In genomic region chr6:7922596-7922995, GRCh38 we compare ENCODE assay signal across 22 cellular contexts.
"Had no signal": no experiment of that assay in that cellular context is flagged by ENCODE, and none has a peak within 500 bp of the region (broad histone marks: within the 10 kb centered on the region; RNA-seq: fewer than 3 reads in every experiment).

No MANE protein-coding gene starts in this region.

- H3K36me3 Mint-ChIP-seq: activated CD8-positive, alpha-beta memory T cell treated with anti-CD3 and anti-CD28 coated beads, Interleukin-2, amount 10 ng/mL, durations not matched to agents 7 days and 5 days; activated naive CD8-positive, alpha-beta T cell treated with anti-CD3 and anti-CD28 coated beads for 36 hours had no signal

- H3K27me3 ChIP-seq: sigmoid colon, testis had no signal

- H3K4me3 ChIP-seq: lung, sigmoid colon, testis had no signal

- H3K9me3 ChIP-seq: testis had no signal

- H3K27ac Mint-ChIP-seq: activated CD8-positive, alpha-beta memory T cell treated with anti-CD3 and anti-CD28 coated beads, Interleukin-2, amount 10 ng/mL, durations not matched to agents 7 days and 5 days; activated naive CD8-positive, alpha-beta T cell treated with anti-CD3 and anti-CD28 coated beads for 36 hours; effector memory CD8-positive, alpha-beta T cell; nephron; progenitor cell of endocrine pancreas; stimulated activated naive CD8-positive, alpha-beta T cell treated with anti-CD3 and anti-CD28 coated beads, Interleukin-15, Interleukin-2, amounts not matched to agents 100 ng/mL and 50 ng/mL, for 24 hours; T-helper 2 cell treated with Interferon-gamma antibody and Interleukin-4, amounts not matched to agents 5 μg/mL and 100 μg/mL, for 36 hours had no signal

- H3K36me3 ChIP-seq: sigmoid colon had no signal

- H3K4me1 ChIP-seq: sigmoid colon had no signal

- H3K4me1 Mint-ChIP-seq: activated CD8-positive, alpha-beta memory T cell treated with anti-CD3 and anti-CD28 coated beads, Interleukin-2, amount 10 ng/mL, durations not matched to agents 7 days and 5 days; activated naive CD8-positive, alpha-beta T cell treated with anti-CD3 and anti-CD28 coated beads for 36 hours; nephron had no signal

- ATAC-seq: activated CD4-positive, CD25-positive, alpha-beta regulatory T cell treated with anti-CD3 and anti-CD28 coated beads, Interleukin-2, amount 50 U/mL, for 24 hours; activated CD8-positive, alpha-beta memory T cell treated with anti-CD3 and anti-CD28 coated beads, Interleukin-2, amount 10 ng/mL, durations not matched to agents 7 days and 5 days; activated T-cell treated with anti-CD3 and anti-CD28 coated beads, Interleukin-2, amount 50 U/mL, for 4 hours; effector memory CD8-positive, alpha-beta T cell; left colon had no signal

- H3K27ac ChIP-seq: epithelial cell of prostate, sigmoid colon, testis had no signal

- H3K4me3 Mint-ChIP-seq: activated CD8-positive, alpha-beta memory T cell treated with anti-CD3 and anti-CD28 coated beads, Interleukin-2, amount 10 ng/mL, durations not matched to agents 7 days and 5 days; activated naive CD8-positive, alpha-beta T cell treated with anti-CD3 and anti-CD28 coated beads for 36 hours; activated T-cell treated with anti-CD3 and anti-CD28 coated beads, Interleukin-2, amount 50 U/mL, for 4 hours; effector memory CD8-positive, alpha-beta T cell; nephron; stimulated activated naive CD8-positive, alpha-beta T cell treated with anti-CD3 and anti-CD28 coated beads, Interleukin-15, Interleukin-2, amounts not matched to agents 100 ng/mL and 50 ng/mL, for 24 hours; T-helper 2 cell treated with Interferon-gamma antibody and Interleukin-4, amounts not matched to agents 5 μg/mL and 100 μg/mL, for 36 hours had no signal

- DNase-seq: activated CD4-positive, alpha-beta T cell treated with anti-CD3 and anti-CD28 coated beads, Interleukin-2, amount 50 U/mL, for 48 hours; activated CD8-positive, alpha-beta memory T cell treated with anti-CD3 and anti-CD28 coated beads, Interleukin-2, amount 10 ng/mL, durations not matched to agents 7 days and 5 days; activated gamma-delta T cell treated with Interleukin-2 at 50 U/mL for 16 hours; activated naive CD8-positive, alpha-beta T cell treated with anti-CD3 and anti-CD28 coated beads for 36 hours; activated T-cell treated with anti-CD3 and anti-CD28 coated beads, Interleukin-2, amount 50 U/mL, for 4 hours; anterior cingulate cortex; caudate nucleus; effector memory CD8-positive, alpha-beta T cell; foreskin melanocyte; head of caudate nucleus; left colon; occipital lobe; sigmoid colon; stimulated activated CD4-positive, alpha-beta T cell treated with anti-CD3 and anti-CD28 coated beads, Interleukin-4, amount 100 ng/mL, for 1 hour; testis had no signal
